ENCODE assay signal across 3 cellular contexts in genomic region chr1:24268555-24268954, GRCh38. TPM values are rescaled to one million over a fixed set of nuclear protein-coding genes. Genes with fewer than 3 reads are reported as not detected.
"Had no signal": no experiment of that assay in that cellular context is flagged by ENCODE, and none has a peak within 500 bp of the region (broad histone marks: within the 10 kb centered on the region; RNA-seq: fewer than 3 reads in every experiment).

No MANE protein-coding gene starts in this region.

RNA-seq across cellular contexts. Expression of gene GRHL3, which starts 50.6 kb away (rescaled TPM):
- total RNA-seq: GM23248, H4, HFFc6 had no signal
- polyA plus RNA-seq: GM23248 had no signal
